In genomic region chr1:182960046-182960445, GRCh38 we compare ENCODE assay signal across 9 cellular contexts. TPM values are rescaled to one million over a fixed set of nuclear protein-coding genes. Genes with fewer than 3 reads are reported as not detected.
"Had no signal": no experiment of that assay in that cellular context is flagged by ENCODE, and none has a peak within 500 bp of the region (broad histone marks: within the 10 kb centered on the region; RNA-seq: fewer than 3 reads in every experiment).

No MANE protein-coding gene starts in this region.

- H3K27ac ChIP-seq: HL-60 had no signal

- ATAC-seq: HepG2, K562 had no signal

- FAIRE-seq: HepG2, HTR-8/SVneo, K562 had no signal

- H3K4me3 ChIP-seq: K562 had no signal

- DNase-seq: IMR-90, KBM-7 had no signal

RNA-seq across cellular contexts. Expression of gene SHCBP1L, which starts 7.1 kb away (rescaled TPM):
- total RNA-seq: HepG2, HT-29, HT1080, IMR-90, K562 had no signal
- polyA plus RNA-seq: HepG2, IgD-negative memory B cell, IMR-90, K562 had no signal
